1 cellular context compared by ENCODE assay signal in genomic region chr20:63454729-63455567, GRCh38.
TF ChIP-seq lines count a peak whose summit lies in the region.

No MANE protein-coding gene starts in this region.

TF ChIP-seq in HepG2, 621 proteins besides CTCF, POLR2A, EP300 and RAD21:
- TF ChIP-seq HDAC6 (IDR thresholded peaks at IDR 0.05; ENCODE audit: low read depth, low read length) (no peak), IRF2 (CRISPR knock-in tag; IDR thresholded peaks at IDR 0.05) (no peak), ZNF672 (CRISPR knock-in tag; IDR thresholded peaks at IDR 0.05) (no peak), ERF (CRISPR knock-in tag; IDR thresholded peaks at IDR 0.05) (no peak), CBFB (CRISPR knock-in tag; IDR thresholded peaks at IDR 0.05) (no peak), DBP (CRISPR knock-in tag; IDR thresholded peaks at IDR 0.05; ENCODE audit: not compliant biosample characterization) (no peak), ZNF10 (CRISPR knock-in tag; IDR thresholded peaks at IDR 0.05; ENCODE audit: borderline replicate concordance, low read depth) (no peak), PITX1 (CRISPR knock-in tag; IDR thresholded peaks at IDR 0.05) (no peak), ESRRA (CRISPR knock-in tag; IDR thresholded peaks at IDR 0.05; ENCODE audit: low read depth) (no peak), EZH2 (conservative IDR thresholded peaks at IDR 0.05; ENCODE audit: low read depth, low read length) (peak; percentile 79; the same call in 1 of the 2 replicates), ZNF772 (CRISPR knock-in tag; IDR thresholded peaks at IDR 0.05) (no peak), ZNF263 (CRISPR knock-in tag; IDR thresholded peaks at IDR 0.05) (peak; percentile 70), CENPBD1 (CRISPR knock-in tag; IDR thresholded peaks at IDR 0.05; ENCODE audit: borderline replicate concordance, low read depth) (no peak), GABPA (IDR thresholded peaks at IDR 0.05; ENCODE audit: low read depth, low read length) (0 out of 2 replicates have a peak, but pooled peaks have one; percentile 2), GABPA (CRISPR knock-in tag; IDR thresholded peaks at IDR 0.05; ENCODE audit: low read depth) (no peak)
